ENCODE assay signal across 20 cellular contexts in genomic region chr2:177298191-177298590, GRCh38. TPM values are rescaled to one million over a fixed set of nuclear protein-coding genes. Genes with fewer than 3 reads are reported as not detected.
DNase-seq lines count a peak whose midpoint lies in the region; ATAC-seq and TF ChIP-seq lines count a peak whose summit lies in the region.
"Had no signal": no experiment of that assay in that cellular context is flagged by ENCODE, and none has a peak within 500 bp of the region (broad histone marks: within the 10 kb centered on the region; RNA-seq: fewer than 3 reads in every experiment).

No MANE protein-coding gene starts in this region.

- no peaks in the 10 kb centered on the region for H3K27me3 ChIP-seq in tibial nerve

- peaks cover 0 to 16% (median 2%) of the 10 kb centered on the region in 4 donors for H3K4me1 ChIP-seq in tibial nerve

- TF ChIP-seq CTCF in tibial nerve (IDR thresholded peaks at IDR 0.05): no peak

- TF ChIP-seq POLR2A in tibial nerve (IDR thresholded peaks at IDR 0.05): no peak

- peak overlapping the region; percentile 2 for H3K9ac ChIP-seq in SK-N-MC (ENCODE audit: insufficient read length)
- H3K9ac ChIP-seq: SK-N-SH had no signal

- DNase-seq in GM03348 (ENCODE audit: low spot score) (peak; percentile 62), SK-N-MC (ENCODE audit: low read depth, low spot score) (peak; percentile 69), fibroblast of peridontal ligament (ENCODE audit: extremely low read depth) (peak; percentile 79), hypothalamus (lab: John Stamatoyannopoulos, UW) (no peak), T-helper 9 cell (no peak), tibial nerve (ENCODE audit: low spot score in 2 of 2) (no peak)
- DNase-seq: Calu3; CD4-positive, CD25-positive, alpha-beta regulatory T cell; GOT3; HFFc6; MM.1S; NCI-H1105 treated with DMSO at 0.1 percent for 48 hours; NCI-H187 treated with DMSO at 0.1 percent for 48 hours; NCI-H2171; NCI-H446 treated with DMSO at 0.1 percent for 48 hours; NCI-H774; SK-N-SH had no signal

- peak overlapping the region; percentile 72 for H3K27ac ChIP-seq in SK-N-MC
- peak overlapping the region in 1 of 4 donors; percentile 4 for H3K27ac ChIP-seq in tibial nerve

- ATAC-seq in activated CD4-positive, CD25-positive, alpha-beta regulatory T cell treated with anti-CD3 and anti-CD28 coated beads, Interleukin-2, amount 50 U/mL, for 24 hours: no peak
- ATAC-seq: K562, Right ventricle myocardium inferior had no signal

- no peaks in the 10 kb centered on the region for H3K9me3 ChIP-seq in SK-N-MC (ENCODE audit: low read depth, low read length)
- H3K9me3 ChIP-seq in tibial nerve: no peaks in the 10 kb centered on the region
- H3K9me3 ChIP-seq: SK-N-SH had no signal

- 72 to 82% methylated on average over 6 of the region's 6 CpGs for WGBS in tibial nerve, 2 donors

- H3K36me3 ChIP-seq in SK-N-MC (ENCODE audit: insufficient read depth, low read length) (no peaks in the 10 kb centered on the region), tibial nerve (no peaks in the 10 kb centered on the region)

- TF ChIP-seq EP300 in tibial nerve (IDR thresholded peaks at IDR 0.05): no peak

- H3K4me3 ChIP-seq in SK-N-MC: peak overlapping the region; percentile 55
- H3K4me3 ChIP-seq in tibial nerve: no peak overlapping the region
- H3K4me3 ChIP-seq: K562 had no signal

RNA-seq across cellular contexts. Expression of gene NFE2L2, which starts 33.7 kb away (rescaled TPM):
- 100 to 1,000 TPM; 112 to 164 (median 145) TPM for total RNA-seq in tibial nerve

Comparison
In these comparisons a context has a peak if more than half of its experiments do, and no peak if none do; other contexts are left out.
1. DNase-seq: peak in GM03348 (single experiment), SK-N-MC (single experiment) and fibroblast of peridontal ligament (single experiment); none in hypothalamus (0 of 51), T-helper 9 cell (single experiment) and tibial nerve (0 of 2).